25 cellular contexts compared by ENCODE assay signal in the genomic region with DNA sequence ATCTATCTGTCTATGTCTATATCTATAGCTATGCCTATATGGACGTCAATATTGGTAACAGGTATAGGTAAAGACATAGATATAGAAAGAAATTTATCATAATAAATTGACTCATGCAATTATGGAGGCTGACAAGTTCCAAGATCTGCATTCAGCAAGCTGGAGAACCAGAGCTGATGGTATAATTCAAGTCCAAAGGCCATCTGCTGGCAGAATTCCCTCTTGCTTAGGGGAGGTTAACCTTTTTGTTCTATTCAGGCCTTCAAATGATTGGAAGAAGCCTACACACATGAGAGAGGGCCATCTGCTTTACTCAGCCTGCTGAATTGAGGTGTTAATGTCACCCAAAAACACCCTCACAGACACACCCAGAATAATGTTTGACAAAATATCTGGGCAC. TPM values are rescaled to one million over a fixed set of nuclear protein-coding genes. Genes with fewer than 3 reads are reported as not detected.
DNase-seq lines count a peak whose midpoint lies in the region; ATAC-seq, FAIRE-seq and TF ChIP-seq lines count a peak whose summit lies in the region.
"Had no signal": no experiment of that assay in that cellular context is flagged by ENCODE, and none has a peak within 500 bp of the region (broad histone marks: within the 10 kb centered on the region; RNA-seq: fewer than 3 reads in every experiment).

No MANE protein-coding gene starts in this region.

- no peaks in the 10 kb centered on the region; a peak in 1 of 5 replicates for H3K27me3 ChIP-seq in HepG2 (ENCODE audit: control insufficient read depth in 1 of 2, insufficient read depth in 2 of 2, low read length in 2 of 2)
- H3K27me3 ChIP-seq: neutrophil had no signal

- H3K27ac ChIP-seq in HepG2 (ENCODE audit: extremely low read length, insufficient read depth, low read length): no peak overlapping the region
- H3K27ac ChIP-seq: 22Rv1, neutrophil, prostate gland, VCaP had no signal

- ATAC-seq in SK-N-SH treated with all-trans-retinoic acid at 6 μM for 48 hours (0 out of 3 replicates have a peak, but pooled peaks have one; percentile 21), HepG2 (peak; percentile 52; the same call in 2 of the 3 replicates), HG03135 (IDR thresholded peaks at IDR 0.05; ENCODE audit: unreplicated experiment) (no peak)
- ATAC-seq: activated T-cell treated with anti-CD3 and anti-CD28 coated beads, Interleukin-2, amount 50 U/mL, for 4 hours had no signal

- no peak for FAIRE-seq in HepG2 (lab: Jason Lieb, UNC)
- FAIRE-seq: H54, keratinocyte had no signal

- H2AFZ ChIP-seq in HepG2 (ENCODE audit: low read length): no peak overlapping the region

- in situ Hi-C loops in HepG2 (cut with HindIII; ENCODE audit: extremely low pct_ligation_motif_present, low pct_unique_long_range_greater_than_20kb): loop anchor here (5.0 kb wide), 1 partner anchor 294 kb away; no protein-coding TSS in a partner anchor

- peaks cover 13% of the 10 kb centered on the region; the same call in 1 of the 2 replicates for H3K4me1 ChIP-seq in HepG2 (ENCODE audit: insufficient read depth, low read length)
- H3K4me1 ChIP-seq: prostate gland had no signal

- no peak for TF ChIP-seq EP300 in HepG2 (IDR thresholded peaks at IDR 0.05; ENCODE audit: low read depth in 2 of 2, low read length in 2 of 2)
- no peak for TF ChIP-seq EP300 in HepG2 (CRISPR knock-in tag; IDR thresholded peaks at IDR 0.05; ENCODE audit: borderline replicate concordance)

- H3K9ac ChIP-seq in HepG2 (ENCODE audit: insufficient read depth, low read depth, low read length): no peak overlapping the region

- no peaks in the 10 kb centered on the region for H4K20me1 ChIP-seq in HepG2 (ENCODE audit: insufficient read depth, low read length)

- no peaks in the 10 kb centered on the region for H3K9me3 ChIP-seq in HepG2 (ENCODE audit: low read length)
- H3K9me3 ChIP-seq: neutrophil, prostate gland had no signal

- H3K79me2 ChIP-seq in HepG2 (ENCODE audit: insufficient read depth, low read length): no peaks in the 10 kb centered on the region

- BruUV-seq in HepG2 (replicated peaks; lab: Mats Ljungman, UMichigan): no TSS peak

- DNase-seq in DMS 273 (lab: John Stamatoyannopoulos, UW; ENCODE audit: unreplicated experiment) (peak; percentile 55), DMS 273 treated with DMSO at 0.1 percent for 48 hours (lab: John Stamatoyannopoulos, UW) (no peak), HT-29 (ENCODE audit: low spot score) (peak; percentile 73), HepG2 (ENCODE audit: low spot score) (no peak), iPS-NIHi7 (ENCODE audit: extremely low spot score) (no peak)
- DNase-seq in stimulated activated CD4-positive, alpha-beta T cell treated with anti-CD3 and anti-CD28 coated beads, Interleukin-15, amount 100 ng/mL, for 24 hours: no peak
- DNase-seq: activated CD4-positive, alpha-beta T cell treated with anti-CD3 and anti-CD28 coated beads for 48 hours; activated naive CD4-positive, alpha-beta T cell treated with anti-CD3 and anti-CD28 coated beads for 36 hours; activated T-cell treated with anti-CD3 and anti-CD28 coated beads, Interleukin-2, amount 50 U/mL, for 4 hours; amniotic stem cell; CD4-positive, alpha-beta memory T cell; effector CD8-positive, alpha-beta T cell; mammary epithelial cell; NCI-H1048; NCI-H1930; NCI-H226; RPMI8226 had no signal

- POLR2A ChIA-PET in HepG2 (lab: Yijun Ruan, JAX): no interaction called here

- H3K4me2 ChIP-seq in HepG2 (ENCODE audit: low read depth, low read length): no peak overlapping the region

- no peaks in the 10 kb centered on the region for H3K36me3 ChIP-seq in HepG2 (replicated peaks in 1 of 2; ENCODE audit: control insufficient read depth in 1 of 2, insufficient read depth in 2 of 2, low read length in 2 of 2)
- H3K36me3 ChIP-seq: neutrophil, prostate gland had no signal

- TF ChIP-seq POLR2A in HepG2 (IDR thresholded peaks at IDR 0.05; ENCODE audit: insufficient read depth in 1 of 2, low read depth in 2 of 2, low read length in 2 of 2): no peak

- TF ChIP-seq CTCF in HepG2 (CRISPR knock-in tag; IDR thresholded peaks at IDR 0.05): peak; percentile 32

- WGBS in HepG2 (ENCODE audit: low lambda C conversion rate): 0% methylated on average over 1 of the region's 1 CpG

- no peak for TF ChIP-seq RAD21 in HepG2 (CRISPR knock-in tag; IDR thresholded peaks at IDR 0.05)

- H3K4me3 ChIP-seq in HepG2 (replicated peaks in 1 of 3; ENCODE audit: insufficient read depth in 1 of 3, low read depth in 2 of 3, low read length in 3 of 3): no peak overlapping the region
- H3K4me3 ChIP-seq: prostate gland had no signal

- CTCF ChIA-PET in HepG2 (lab: Yijun Ruan, JAX; ENCODE audit: low intra/inter-chr PET ratio, low total read pairs): interaction anchor here (0.6 kb wide), 1 partner anchor 296 kb away, joined by 3 read pairs; no protein-coding TSS in a partner anchor

- intact Hi-C loops in HepG2 (cut with micrococcal nuclease; ENCODE audit: unreplicated experiment): loop anchor here (2.0 kb wide), 1 partner anchor 297 kb away; no protein-coding TSS in a partner anchor

TF ChIP-seq in SK-N-SH treated with all-trans-retinoic acid at 6 μM for 48 hours, 23 proteins besides CTCF, POLR2A, EP300 and RAD21 (continues in another document):
- no peak for TF ChIP-seq SNAI2 (CRISPR knock-in tag; IDR thresholded peaks at IDR 0.05)
- TF ChIP-seq GLIS3 (CRISPR knock-in tag; IDR thresholded peaks at IDR 0.05): no peak
- no peak for TF ChIP-seq ISL1 (CRISPR knock-in tag; IDR thresholded peaks at IDR 0.05)
- TF ChIP-seq PPARA (CRISPR knock-in tag; IDR thresholded peaks at IDR 0.05; ENCODE audit: borderline replicate concordance): no peak
- TF ChIP-seq TCF4 (CRISPR knock-in tag; IDR thresholded peaks at IDR 0.05; ENCODE audit: borderline replicate concordance): no peak
- no peak for TF ChIP-seq TOX (CRISPR knock-in tag; IDR thresholded peaks at IDR 0.05; ENCODE audit: borderline replicate concordance)
- no peak for TF ChIP-seq OSR1 (CRISPR knock-in tag; IDR thresholded peaks at IDR 0.05)

TF ChIP-seq in HepG2, 621 proteins besides CTCF, POLR2A, EP300 and RAD21:
- 0 out of 2 replicates have a peak, but pooled peaks have one; percentile 17 for TF ChIP-seq STAG1 (CRISPR knock-in tag; IDR thresholded peaks at IDR 0.05)
- TF ChIP-seq SMC3 (IDR thresholded peaks at IDR 0.05; ENCODE audit: low read length): peak; percentile 21; the same call in 1 of the 2 replicates
- no peak for TF ChIP-seq SOX6 (IDR thresholded peaks at IDR 0.05)
- TF ChIP-seq SOX6 (CRISPR knock-in tag; IDR thresholded peaks at IDR 0.05): no peak

RNA-seq across cellular contexts. Expression of a gene that starts 10.8 kb away (rescaled TPM):
- total RNA-seq in HT-29 (2014; rRNA removed; shearing (Covaris generic)): 23.9 and 30.0 TPM in 2 replicates
- 3.2 and 4.1 TPM in 2 replicates for total RNA-seq in HepG2 (2016; rRNA removed; fragmentation: Illumina TruSeq; extraction: Trizol)
- total RNA-seq in HepG2 (2016; cell fraction: cytosol; rRNA removed; fragmentation: Illumina TruSeq; extraction: Trizol; ENCODE audit: low read depth): 2.2 and 3.8 TPM in 2 replicates
- total RNA-seq in HepG2 (2016; cell fraction: insoluble cytoplasmic fraction; rRNA removed; fragmentation: Illumina TruSeq; extraction: Trizol): 2.6 and 4.1 TPM in 2 replicates
- total RNA-seq in HepG2 (2016; cell fraction: membrane; rRNA removed; fragmentation: Illumina TruSeq; extraction: Trizol): 2.7 and 2.9 TPM in 2 replicates
- 1.4 and 2.3 TPM in 2 replicates for total RNA-seq in HepG2 (2016; cell fraction: nucleus; rRNA removed; fragmentation: Illumina TruSeq; extraction: Trizol)
- polyA plus RNA-seq in HepG2 (2011; rRNA removed): 3.0 and 3.7 TPM in 2 replicates
- polyA plus RNA-seq in HepG2 (2011; cell fraction: cytosol; rRNA removed): 2.1 and 2.8 TPM in 2 replicates
- 1.1 and 1.9 TPM in 2 replicates for polyA plus RNA-seq in HepG2 (2011; cell fraction: nucleus; rRNA removed)
- 1.0 and 1.2 TPM in 2 replicates for polyA plus RNA-seq in HepG2 (2012)
- 1.3 and 2.0 TPM in 2 replicates for polyA plus RNA-seq in HepG2 (2016; cell fraction: cytosol; fragmentation: Illumina TruSeq; extraction: Trizol; ENCODE audit: low read depth)
- polyA plus RNA-seq in HepG2 (2016; cell fraction: insoluble cytoplasmic fraction; fragmentation: Illumina TruSeq; extraction: Trizol; ENCODE audit: low read depth): 3.1 and 5.6 TPM in 2 replicates
- polyA plus RNA-seq in HepG2 (2016; cell fraction: membrane; fragmentation: Illumina TruSeq; extraction: Trizol; ENCODE audit: low read depth): 1.9 and 2.7 TPM in 2 replicates
- 1.4 and 4.3 TPM in 2 replicates for polyA plus RNA-seq in HepG2 (2016; cell fraction: nucleus; fragmentation: Illumina TruSeq; extraction: Trizol; ENCODE audit: insufficient read depth, low read depth)
- 9.1 and 16.5 TPM in 2 replicates for polyA minus RNA-seq in HepG2 (2011; rRNA and poly(A)+ RNA removed; ENCODE audit: low replicate concordance)
- polyA minus RNA-seq in HepG2 (2011; cell fraction: cytosol; rRNA and poly(A)+ RNA removed): 2.8 and 5.8 TPM in 2 replicates
- polyA minus RNA-seq in HepG2 (2011; cell fraction: nucleus; rRNA and poly(A)+ RNA removed): 0.39 and 1.7 TPM in 2 replicates

RNA-seq across cellular contexts. Expression of a gene that starts 30.1 kb away (rescaled TPM):
- 1,125 and 1,306 TPM in 2 replicates for total RNA-seq in HT-29 (2014; rRNA removed; shearing (Covaris generic))
- 1,234 and 1,660 TPM in 2 replicates for total RNA-seq in HepG2 (2016; rRNA removed; fragmentation: Illumina TruSeq; extraction: Trizol)
- total RNA-seq in HepG2 (2016; cell fraction: cytosol; rRNA removed; fragmentation: Illumina TruSeq; extraction: Trizol; ENCODE audit: low read depth): 1,575 and 1,856 TPM in 2 replicates
- total RNA-seq in HepG2 (2016; cell fraction: insoluble cytoplasmic fraction; rRNA removed; fragmentation: Illumina TruSeq; extraction: Trizol): 1,231 and 1,647 TPM in 2 replicates
- total RNA-seq in HepG2 (2016; cell fraction: membrane; rRNA removed; fragmentation: Illumina TruSeq; extraction: Trizol): 2,364 and 2,513 TPM in 2 replicates
- total RNA-seq in HepG2 (2016; cell fraction: nucleus; rRNA removed; fragmentation: Illumina TruSeq; extraction: Trizol): 468 and 495 TPM in 2 replicates
- polyA plus RNA-seq in HepG2 (2011; rRNA removed): 1,013 and 1,261 TPM in 2 replicates
- 771 and 1,026 TPM in 2 replicates for polyA plus RNA-seq in HepG2 (2011; cell fraction: cytosol; rRNA removed)
- 163 and 203 TPM in 2 replicates for polyA plus RNA-seq in HepG2 (2011; cell fraction: nucleus; rRNA removed)
- 1,465 and 1,554 TPM in 2 replicates for polyA plus RNA-seq in HepG2 (2012)
- polyA plus RNA-seq in HepG2 (2016; cell fraction: cytosol; fragmentation: Illumina TruSeq; extraction: Trizol; ENCODE audit: low read depth): 1,743 and 1,770 TPM in 2 replicates
- polyA plus RNA-seq in HepG2 (2016; cell fraction: insoluble cytoplasmic fraction; fragmentation: Illumina TruSeq; extraction: Trizol; ENCODE audit: low read depth): 1,533 and 1,679 TPM in 2 replicates
- 2,158 and 2,160 TPM in 2 replicates for polyA plus RNA-seq in HepG2 (2016; cell fraction: membrane; fragmentation: Illumina TruSeq; extraction: Trizol; ENCODE audit: low read depth)
- 719 and 730 TPM in 2 replicates for polyA plus RNA-seq in HepG2 (2016; cell fraction: nucleus; fragmentation: Illumina TruSeq; extraction: Trizol; ENCODE audit: insufficient read depth, low read depth)
- polyA minus RNA-seq in HepG2 (2011; rRNA and poly(A)+ RNA removed; ENCODE audit: low replicate concordance): 37.8 and 64.0 TPM in 2 replicates
- 164 and 196 TPM in 2 replicates for polyA minus RNA-seq in HepG2 (2011; cell fraction: cytosol; rRNA and poly(A)+ RNA removed)
- polyA minus RNA-seq in HepG2 (2011; cell fraction: nucleus; rRNA and poly(A)+ RNA removed): 292 and 344 TPM in 2 replicates

Comparison
In these comparisons a context has a peak if more than half of its experiments do, and no peak if none do; other contexts are left out.
1. DNase-seq: peak in DMS 273 (single experiment) and HT-29 (single experiment); none in DMS 273 treated with DMSO at 0.1 percent for 48 hours (single experiment), HepG2 (single experiment), stimulated activated CD4-positive, alpha-beta T cell treated with anti-CD3 and anti-CD28 coated beads, Interleukin-15, amount 100 ng/mL, for 24 hours (single experiment) and iPS-NIHi7 (single experiment).